36 cellular contexts compared by ENCODE assay signal in the genomic region with DNA sequence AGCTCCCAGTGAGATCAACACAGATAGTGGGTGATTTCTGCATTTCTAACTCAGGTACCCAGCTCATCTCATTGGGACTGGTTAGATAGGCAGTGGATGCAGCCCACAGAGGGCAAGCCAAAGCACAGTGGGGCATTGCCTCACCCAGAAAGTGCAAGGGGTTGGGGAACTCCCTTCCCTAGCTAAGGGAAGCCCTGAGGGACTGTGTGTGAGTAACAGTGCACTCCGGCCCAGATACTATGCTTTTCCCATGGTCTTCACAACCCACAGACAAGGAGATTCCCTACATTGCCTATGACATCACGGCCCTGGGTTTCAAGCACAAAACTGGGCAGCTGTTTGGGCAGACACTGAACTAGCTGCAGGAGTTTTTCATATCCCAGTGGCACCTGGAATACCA.
"Had no signal": no experiment of that assay in that cellular context is flagged by ENCODE, and none has a peak within 500 bp of the region (broad histone marks: within the 10 kb centered on the region; RNA-seq: fewer than 3 reads in every experiment).

No MANE protein-coding gene starts in this region.

- H3K27me3 ChIP-seq: brain microvascular endothelial cell, cardiac muscle cell, esophagus muscularis mucosa, heart left ventricle, hepatocyte had no signal

- H3K4me1 Mint-ChIP-seq: activated CD4-positive, alpha-beta T cell treated with anti-CD3 and anti-CD28 coated beads for 36 hours; activated CD4-positive, alpha-beta T cell treated with anti-CD3 and anti-CD28 coated beads, Interleukin-2, amount 10 ng/mL, durations not matched to agents 24 days and 14 days; activated CD8-positive, alpha-beta memory T cell treated with anti-CD3 and anti-CD28 coated beads, Interleukin-2, amount 10 ng/mL, durations not matched to agents 7 days and 5 days; endodermal cell; T-helper 17 cell had no signal

- ATAC-seq: activated CD4-positive, alpha-beta T cell treated with anti-CD3 and anti-CD28 coated beads for 36 hours; activated CD8-positive, alpha-beta memory T cell treated with anti-CD3 and anti-CD28 coated beads, Interleukin-2, amount 10 ng/mL, durations not matched to agents 7 days and 5 days; activated CD8-positive, alpha-beta T cell treated with anti-CD3 and anti-CD28 coated beads, Interleukin-2, amount 10 ng/mL, durations not matched to agents 7 days and 5 days; activated T-cell treated with anti-CD3 and anti-CD28 coated beads, Interleukin-2, amount 50 U/mL, for 72 hours; heart left ventricle; T-helper 17 cell had no signal

- H3K27ac ChIP-seq: brain microvascular endothelial cell, cardiac muscle cell, coronary artery, dorsolateral prefrontal cortex, esophagus muscularis mucosa, heart left ventricle, hepatocyte had no signal

- H3K4me3 ChIP-seq: cardiac muscle cell, coronary artery, dorsolateral prefrontal cortex, esophagus muscularis mucosa, heart left ventricle, hepatocyte had no signal

- H3K36me3 Mint-ChIP-seq: activated CD4-positive, alpha-beta memory T cell treated with anti-CD3 and anti-CD28 coated beads for 36 hours; activated CD8-positive, alpha-beta memory T cell treated with anti-CD3 and anti-CD28 coated beads, Interleukin-2, amount 10 ng/mL, durations not matched to agents 7 days and 5 days; activated naive CD8-positive, alpha-beta T cell had no signal

- H3K36me3 ChIP-seq: brain microvascular endothelial cell, cardiac muscle cell, esophagus muscularis mucosa, heart left ventricle had no signal

- DNase-seq: activated CD4-positive, alpha-beta memory T cell treated with anti-CD3 and anti-CD28 coated beads for 36 hours; activated CD4-positive, alpha-beta T cell treated with anti-CD3 and anti-CD28 coated beads for 36 hours; activated CD4-positive, alpha-beta T cell treated with anti-CD3 and anti-CD28 coated beads, Interleukin-2, amount 10 ng/mL, durations not matched to agents 24 days and 14 days; activated CD4-positive, CD25-positive, alpha-beta regulatory T cell; activated CD4-positive, CD25-positive, alpha-beta regulatory T cell treated with anti-CD3 and anti-CD28 coated beads, Interleukin-2, amount 50 U/mL, for 72 hours; activated CD8-positive, alpha-beta memory T cell treated with anti-CD3 and anti-CD28 coated beads, Interleukin-2, amount 10 ng/mL, durations not matched to agents 7 days and 5 days; activated CD8-positive, alpha-beta memory T cell treated with anti-CD3 and anti-CD28 coated beads, Interleukin-2, amount 50 U/mL, for 48 hours; activated CD8-positive, alpha-beta T cell treated with anti-CD3 and anti-CD28 coated beads, Interleukin-2, amount 10 ng/mL, durations not matched to agents 7 days and 5 days; activated effector memory CD4-positive, alpha-beta T cell treated with Interleukin-2 at 50 U/mL for 16 hours; activated gamma-delta T cell treated with Interleukin-2 at 50 U/mL for 16 hours; activated naive CD4-positive, alpha-beta T cell treated with anti-CD3 and anti-CD28 coated beads, Interleukin-2, amount 50 U/mL, for 16 hours; activated naive CD4-positive, alpha-beta T cell treated with Interleukin-2 at 50 U/mL for 16 hours; activated T-cell treated with anti-CD3 and anti-CD28 coated beads for 4 hours; activated T-cell treated with anti-CD3 and anti-CD28 coated beads, Interleukin-2, amount 50 U/mL, for 24 hours; activated T-cell treated with anti-CD3 and anti-CD28 coated beads, Interleukin-2, amount 50 U/mL, for 72 hours; amniotic stem cell; anterior cingulate cortex; brain microvascular endothelial cell; central memory CD4-positive, alpha-beta T cell; cerebellar nuclear complex; dorsolateral prefrontal cortex; effector memory CD4-positive, alpha-beta T cell; endodermal cell; erythroblast; glutamatergic neuron; heart left ventricle; T-helper 1 cell; T-helper 17 cell; T1000 had no signal

- H2AFZ ChIP-seq: hepatocyte had no signal

- H3K27me3 Mint-ChIP-seq: activated CD4-positive, alpha-beta memory T cell treated with anti-CD3 and anti-CD28 coated beads for 36 hours; activated CD4-positive, alpha-beta T cell treated with anti-CD3 and anti-CD28 coated beads for 36 hours; activated CD4-positive, alpha-beta T cell treated with anti-CD3 and anti-CD28 coated beads, Interleukin-2, amount 10 ng/mL, durations not matched to agents 24 days and 14 days; activated CD8-positive, alpha-beta memory T cell treated with anti-CD3 and anti-CD28 coated beads, Interleukin-2, amount 10 ng/mL, durations not matched to agents 7 days and 5 days; activated naive CD8-positive, alpha-beta T cell; activated T-cell treated with anti-CD3 and anti-CD28 coated beads, Interleukin-2, amount 50 U/mL, for 24 hours; dendritic cell treated with granulocyte-macrophage colony-stimulating factor and Interleukin-4, amounts not matched to agents 40 ng/mL and 50 ng/mL, for 4 days; T-helper 17 cell had no signal

- H3K4me3 Mint-ChIP-seq: activated CD4-positive, alpha-beta memory T cell treated with anti-CD3 and anti-CD28 coated beads for 36 hours; activated CD4-positive, alpha-beta T cell treated with anti-CD3 and anti-CD28 coated beads for 36 hours; activated CD4-positive, alpha-beta T cell treated with anti-CD3 and anti-CD28 coated beads, Interleukin-2, amount 10 ng/mL, durations not matched to agents 24 days and 14 days; activated CD8-positive, alpha-beta memory T cell treated with anti-CD3 and anti-CD28 coated beads, Interleukin-2, amount 10 ng/mL, durations not matched to agents 7 days and 5 days; activated CD8-positive, alpha-beta T cell treated with anti-CD3 and anti-CD28 coated beads, Interleukin-2, amount 10 ng/mL, durations not matched to agents 7 days and 5 days; activated naive CD8-positive, alpha-beta T cell; activated T-cell treated with anti-CD3 and anti-CD28 coated beads, Interleukin-2, amount 50 U/mL, for 24 hours; activated T-cell treated with anti-CD3 and anti-CD28 coated beads, Interleukin-2, amount 50 U/mL, for 72 hours; dendritic cell treated with granulocyte-macrophage colony-stimulating factor and Interleukin-4, amounts not matched to agents 40 ng/mL and 50 ng/mL, for 4 days; endodermal cell; T-helper 17 cell; T-helper 2 cell treated with Interferon-gamma antibody and Interleukin-4, amounts not matched to agents 5 μg/mL and 100 μg/mL, for 36 hours had no signal

- H3K4me2 ChIP-seq: hepatocyte had no signal

- H3K27ac Mint-ChIP-seq: activated CD4-positive, alpha-beta memory T cell treated with anti-CD3 and anti-CD28 coated beads for 36 hours; activated CD4-positive, alpha-beta T cell treated with anti-CD3 and anti-CD28 coated beads for 36 hours; activated CD4-positive, alpha-beta T cell treated with anti-CD3 and anti-CD28 coated beads, Interleukin-2, amount 10 ng/mL, durations not matched to agents 24 days and 14 days; activated CD8-positive, alpha-beta memory T cell treated with anti-CD3 and anti-CD28 coated beads, Interleukin-2, amount 10 ng/mL, durations not matched to agents 7 days and 5 days; activated CD8-positive, alpha-beta T cell treated with anti-CD3 and anti-CD28 coated beads, Interleukin-2, amount 10 ng/mL, durations not matched to agents 7 days and 5 days; activated naive CD8-positive, alpha-beta T cell; activated T-cell treated with anti-CD3 and anti-CD28 coated beads, Interleukin-2, amount 50 U/mL, for 24 hours; activated T-cell treated with anti-CD3 and anti-CD28 coated beads, Interleukin-2, amount 50 U/mL, for 72 hours; dendritic cell treated with granulocyte-macrophage colony-stimulating factor and Interleukin-4, amounts not matched to agents 40 ng/mL and 50 ng/mL, for 4 days; endodermal cell; T-helper 17 cell; T-helper 2 cell treated with Interferon-gamma antibody and Interleukin-4, amounts not matched to agents 5 μg/mL and 100 μg/mL, for 36 hours had no signal

- H3K9me3 ChIP-seq: esophagus muscularis mucosa had no signal
